1 cellular context compared by ENCODE assay signal in the genomic region with DNA sequence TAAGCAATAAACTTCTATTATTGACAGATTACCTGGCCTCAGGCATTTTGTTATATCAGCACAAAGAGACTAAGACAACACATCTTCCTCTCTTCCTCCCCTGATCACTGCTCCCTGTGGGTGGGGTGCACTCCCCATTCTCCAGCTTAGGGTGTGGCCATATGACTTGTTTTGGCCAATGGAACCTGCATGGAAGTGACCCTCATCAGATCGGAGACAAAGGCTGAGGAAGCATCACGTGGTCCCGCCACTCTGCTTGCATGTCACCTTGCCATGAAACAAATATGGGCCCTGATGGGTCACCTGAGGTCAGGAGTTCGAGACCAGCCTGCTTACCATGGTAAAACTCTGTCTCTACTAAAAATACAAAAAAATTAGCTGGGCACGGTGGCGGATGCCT.
TF ChIP-seq lines count a peak whose summit lies in the region.

No MANE protein-coding gene starts in this region.

TF ChIP-seq in K562, 482 proteins besides CTCF, POLR2A, EP300 and RAD21 (continued from another document):
- TF ChIP-seq, protein P1, sequence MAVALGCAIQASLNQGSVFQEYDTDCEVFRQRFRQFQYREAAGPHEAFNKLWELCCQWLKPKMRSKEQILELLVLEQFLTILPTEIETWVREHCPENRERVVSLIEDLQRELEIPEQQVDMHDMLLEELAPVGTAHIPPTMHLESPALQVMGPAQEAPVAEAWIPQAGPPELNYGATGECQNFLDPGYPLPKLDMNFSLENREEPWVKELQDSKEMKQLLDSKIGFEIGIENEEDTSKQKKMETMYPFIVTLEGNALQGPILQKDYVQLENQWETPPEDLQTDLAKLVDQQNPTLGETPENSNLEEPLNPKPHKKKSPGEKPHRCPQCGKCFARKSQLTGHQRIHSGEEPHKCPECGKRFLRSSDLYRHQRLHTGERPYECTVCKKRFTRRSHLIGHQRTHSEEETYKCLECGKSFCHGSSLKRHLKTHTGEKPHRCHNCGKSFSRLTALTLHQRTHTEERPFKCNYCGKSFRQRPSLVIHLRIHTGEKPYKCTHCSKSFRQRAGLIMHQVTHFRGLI (CRISPR knock-in tag; IDR thresholded peaks at IDR 0.05) = no peak
- no peak for TF ChIP-seq CCNT2 (IDR thresholded peaks at IDR 0.05; ENCODE audit: borderline replicate concordance, extremely low read depth, insufficient read length, low read depth, low read length)
